15 cellular contexts compared by ENCODE assay signal in genomic region chr22:19619144-19620009, GRCh38.
A peak's percentile ranks its signal among the peaks of the same experiment; 100 is the strongest.
DNase-seq lines count a peak whose midpoint lies in the region; ATAC-seq and TF ChIP-seq lines count a peak whose summit lies in the region.
"Had no signal": no experiment of that assay in that cellular context is flagged by ENCODE, and none has a peak within 500 bp of the region (broad histone marks: within the 10 kb centered on the region; RNA-seq: fewer than 3 reads in every experiment).

No MANE protein-coding gene starts in this region.

- H2BK5ac ChIP-seq in neuronal stem cell (ENCODE audit: low read length): no peak overlapping the region

- H3K27ac ChIP-seq in neuronal stem cell (replicated peaks; ENCODE audit: low read length): no peak overlapping the region
- H3K27ac ChIP-seq: SJSA1 had no signal

- peak overlapping the region; percentile 1 for H3K27ac Mint-ChIP-seq in activated CD8-positive, alpha-beta T cell treated with anti-CD3 and anti-CD28 coated beads, Interleukin-2, amount 10 ng/mL, durations not matched to agents 7 days and 5 days
- H3K27ac Mint-ChIP-seq in activated CD8-positive, alpha-beta T cell treated with anti-CD3 and anti-CD28 coated beads for 36 hours: no peak overlapping the region
- H3K27ac Mint-ChIP-seq in nephron progenitor cell: no peak overlapping the region

- no peak overlapping the region for H3K4ac ChIP-seq in neuronal stem cell (ENCODE audit: low read length)

- no peaks in the 10 kb centered on the region for H3K27me3 Mint-ChIP-seq in activated CD8-positive, alpha-beta T cell treated with anti-CD3 and anti-CD28 coated beads, Interleukin-2, amount 10 ng/mL, durations not matched to agents 7 days and 5 days (ENCODE audit: low read depth)
- H3K27me3 Mint-ChIP-seq in activated CD8-positive, alpha-beta T cell treated with anti-CD3 and anti-CD28 coated beads for 36 hours: no peaks in the 10 kb centered on the region
- H3K27me3 Mint-ChIP-seq in nephron progenitor cell (ENCODE audit: low read depth, poor library complexity): peaks cover 33% of the 10 kb centered on the region

- no peak overlapping the region for H2BK12ac ChIP-seq in neuronal stem cell (ENCODE audit: low read length)

- in situ Hi-C loops in G401 (cut with HindIII; ENCODE audit: low sequenced_read_pairs): no loop called here

- H3K36me3 Mint-ChIP-seq in activated CD8-positive, alpha-beta T cell treated with anti-CD3 and anti-CD28 coated beads, Interleukin-2, amount 10 ng/mL, durations not matched to agents 7 days and 5 days (ENCODE audit: low read depth): no peaks in the 10 kb centered on the region
- H3K36me3 Mint-ChIP-seq in activated CD8-positive, alpha-beta T cell treated with anti-CD3 and anti-CD28 coated beads for 36 hours (ENCODE audit: low read depth): no peaks in the 10 kb centered on the region
- no peaks in the 10 kb centered on the region for H3K36me3 Mint-ChIP-seq in nephron progenitor cell (ENCODE audit: low read depth)

- no CpG with 5 or more reads among the region's 8 CpGs for WGBS in neuronal stem cell (ENCODE audit: extremely low coverage in 2 of 2, insufficient read length in 2 of 2, insufficient replicate concordance in 1 of 2), 2 donors

- TF ChIP-seq CTCF in activated CD8-positive, alpha-beta T cell treated with anti-CD3 and anti-CD28 coated beads for 36 hours (IDR thresholded peaks at IDR 0.05): no peak
- TF ChIP-seq CTCF in nephron progenitor cell (IDR thresholded peaks at IDR 0.05): no peak

- no peak overlapping the region for H3K4me2 ChIP-seq in neuronal stem cell (ENCODE audit: insufficient read depth, low read length, poor library complexity, severe bottlenecking)

- H3K36me3 ChIP-seq in neuronal stem cell (replicated peaks in 1 of 2; ENCODE audit: control insufficient read depth in 2 of 2, insufficient read depth in 2 of 2, low read length in 2 of 2): no peaks in the 10 kb centered on the region
- H3K36me3 ChIP-seq: lower lobe of right lung, SJSA1 had no signal

- no peak overlapping the region for H3K4me3 Mint-ChIP-seq in activated CD8-positive, alpha-beta T cell treated with anti-CD3 and anti-CD28 coated beads, Interleukin-2, amount 10 ng/mL, durations not matched to agents 7 days and 5 days
- no peak overlapping the region for H3K4me3 Mint-ChIP-seq in activated CD8-positive, alpha-beta T cell treated with anti-CD3 and anti-CD28 coated beads for 36 hours
- no peak overlapping the region for H3K4me3 Mint-ChIP-seq in nephron progenitor cell

- DNase-seq in activated CD8-positive, alpha-beta T cell treated with anti-CD3 and anti-CD28 coated beads, Interleukin-2, amount 10 ng/mL, durations not matched to agents 7 days and 5 days: no peak
- no peak for DNase-seq in activated CD8-positive, alpha-beta T cell treated with anti-CD3 and anti-CD28 coated beads for 36 hours
- DNase-seq in MV-4-11 (lab: John Stamatoyannopoulos, UW): peak; percentile 60
- DNase-seq in neuronal stem cell (ENCODE audit: low spot score): no peak
- no peak for DNase-seq in nephron progenitor cell
- DNase-seq in G401 (ENCODE audit: low spot score): no peak
- no peak for DNase-seq in stimulated activated CD4-positive, alpha-beta T cell treated with anti-CD3 and anti-CD28 coated beads, Interleukin-15, amount 100 ng/mL, for 24 hours
- DNase-seq: activated CD4-positive, CD25-positive, alpha-beta regulatory T cell treated with anti-CD3 and anti-CD28 coated beads, Interleukin-2, amount 50 U/mL, for 72 hours; dorsolateral prefrontal cortex; glutamatergic neuron; H7; lower lobe of right lung; NCI-H2081 had no signal

- no peak overlapping the region for H2AFZ ChIP-seq in neuronal stem cell (ENCODE audit: low read length)

- H4K8ac ChIP-seq in neuronal stem cell (ENCODE audit: low read depth, low read length): no peak overlapping the region

- intact Hi-C loops in activated CD8-positive, alpha-beta T cell treated with anti-CD3 and anti-CD28 coated beads for 36 hours (cut with micrococcal nuclease): loop anchor here (10.0 kb wide), 1 partner anchor 95 kb away; the partner anchor contains the start of gene CLDN5

- H3K79me1 ChIP-seq in neuronal stem cell (ENCODE audit: low read depth, low read length): no peaks in the 10 kb centered on the region

- CTCF ChIA-PET in activated CD8-positive, alpha-beta T cell treated with anti-CD3 and anti-CD28 coated beads, Interleukin-2, amount 10 ng/mL, durations not matched to agents 7 days and 5 days (lab: Charles Lee): interaction anchor here (0.7 to 1.1 kb wide), 3 partner anchors 10 to 123 kb away, joined by 3 to 4 read pairs (median 3); no protein-coding TSS in a partner anchor
- CTCF ChIA-PET in activated CD8-positive, alpha-beta T cell treated with anti-CD3 and anti-CD28 coated beads for 36 hours (lab: Charles Lee): interaction anchor here (1.5 to 3.7 kb wide), 2 partner anchors 9 to 104 kb away, joined by 5 to 19 read pairs; no protein-coding TSS in a partner anchor

- H2AK5ac ChIP-seq in neuronal stem cell (ENCODE audit: low read depth, low read length): no peak overlapping the region

- H2BK120ac ChIP-seq in neuronal stem cell (ENCODE audit: low read depth, low read length): no peak overlapping the region

- no peak overlapping the region for H4K91ac ChIP-seq in neuronal stem cell (ENCODE audit: low read depth, low read length, poor library complexity)

- no peak for ATAC-seq in activated CD8-positive, alpha-beta T cell treated with anti-CD3 and anti-CD28 coated beads, Interleukin-2, amount 10 ng/mL, durations not matched to agents 7 days and 5 days
- no peak for ATAC-seq in activated CD8-positive, alpha-beta T cell treated with anti-CD3 and anti-CD28 coated beads for 36 hours
- peak; percentile 52 for ATAC-seq in GM21619 (IDR thresholded peaks at IDR 0.05; ENCODE audit: unreplicated experiment)
- ATAC-seq: lower lobe of right lung had no signal

- no peak overlapping the region for H3K14ac ChIP-seq in neuronal stem cell (ENCODE audit: low read length)

- H3K23ac ChIP-seq in neuronal stem cell (ENCODE audit: low read depth, low read length, poor library complexity): peak overlapping the region; percentile 60

- peak overlapping the region; percentile 15 for H3K9ac ChIP-seq in neuronal stem cell (ENCODE audit: low read depth, low read length, poor library complexity)

- POLR2A ChIA-PET in activated CD8-positive, alpha-beta T cell treated with anti-CD3 and anti-CD28 coated beads, Interleukin-2, amount 10 ng/mL, durations not matched to agents 7 days and 5 days (lab: Charles Lee): no interaction called here
- POLR2A ChIA-PET in activated CD8-positive, alpha-beta T cell treated with anti-CD3 and anti-CD28 coated beads for 36 hours (lab: Charles Lee): no interaction called here

- peaks cover 13% of the 10 kb centered on the region for H3K4me1 Mint-ChIP-seq in activated CD8-positive, alpha-beta T cell treated with anti-CD3 and anti-CD28 coated beads, Interleukin-2, amount 10 ng/mL, durations not matched to agents 7 days and 5 days (ENCODE audit: low read depth)
- peaks cover 12% of the 10 kb centered on the region for H3K4me1 Mint-ChIP-seq in activated CD8-positive, alpha-beta T cell treated with anti-CD3 and anti-CD28 coated beads for 36 hours (ENCODE audit: low read depth)
- H3K4me1 Mint-ChIP-seq in nephron progenitor cell: peaks cover 39% of the 10 kb centered on the region

- H3K18ac ChIP-seq in neuronal stem cell (ENCODE audit: low read length): peak overlapping the region; percentile 60

- H3K27me3 ChIP-seq in neuronal stem cell (ENCODE audit: control insufficient read depth in 3 of 3, insufficient read depth in 3 of 3, low read depth in 1 of 3, low read length in 3 of 3): peaks cover 0 to 56% (median 0%) of the 10 kb centered on the region in 3 experiments

- H3K9me3 Mint-ChIP-seq in activated CD8-positive, alpha-beta T cell treated with anti-CD3 and anti-CD28 coated beads, Interleukin-2, amount 10 ng/mL, durations not matched to agents 7 days and 5 days (ENCODE audit: insufficient read depth): no peaks in the 10 kb centered on the region
- H3K9me3 Mint-ChIP-seq in activated CD8-positive, alpha-beta T cell treated with anti-CD3 and anti-CD28 coated beads for 36 hours: no peaks in the 10 kb centered on the region
- H3K9me3 Mint-ChIP-seq in nephron progenitor cell: no peaks in the 10 kb centered on the region

- peaks cover 0 to 9% of the 10 kb centered on the region in 2 donors for H3K4me1 ChIP-seq in neuronal stem cell (ENCODE audit: control insufficient read depth in 2 of 2, insufficient read depth in 1 of 2, low read depth in 1 of 2, low read length in 2 of 2)
- H3K4me1 ChIP-seq: SJSA1 had no signal

- no peak overlapping the region for H2BK15ac ChIP-seq in neuronal stem cell (ENCODE audit: low read length)

- peak overlapping the region in 1 of 2 donors; percentile 40 for H3K4me3 ChIP-seq in neuronal stem cell (ENCODE audit: low read length in 2 of 2)
- H3K4me3 ChIP-seq: dorsolateral prefrontal cortex, lower lobe of right lung, SJSA1 had no signal

- H3K9me3 ChIP-seq in neuronal stem cell (replicated peaks in 1 of 2; ENCODE audit: control insufficient read depth in 2 of 2, insufficient read depth in 1 of 2, low read depth in 1 of 2, low read length in 2 of 2): no peaks in the 10 kb centered on the region
- H3K9me3 ChIP-seq: lower lobe of right lung, SJSA1 had no signal
